8 cellular contexts compared by ENCODE assay signal in the genomic region with DNA sequence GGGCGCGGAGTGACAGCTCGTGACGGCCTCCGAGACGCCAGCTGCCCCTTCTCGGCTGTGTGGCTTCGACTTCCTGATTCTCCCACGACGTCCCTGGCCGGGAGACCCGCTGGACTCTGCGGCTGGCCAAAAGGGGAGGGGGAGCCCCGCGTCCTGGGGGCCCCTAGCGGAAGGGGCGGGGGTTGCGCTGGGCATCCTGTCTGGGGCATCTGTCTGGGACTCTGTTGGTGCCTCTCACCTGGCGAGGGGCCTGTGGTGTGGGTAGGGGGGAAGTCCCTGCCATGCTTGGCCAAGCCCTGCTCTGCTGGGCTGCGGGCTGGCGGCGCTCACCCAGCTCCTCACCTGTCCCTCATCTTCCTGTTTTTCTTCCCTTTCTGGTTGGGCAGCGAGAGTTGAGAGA.
A peak's percentile ranks its signal among the peaks of the same experiment; 100 is the strongest.
DNase-seq lines count a peak whose midpoint lies in the region; ATAC-seq, FAIRE-seq and TF ChIP-seq lines count a peak whose summit lies in the region.
"Not testable (repeated sequence)": the region's sequence is repeated elsewhere in the genome, so short reads cannot be mapped to it uniquely, and the experiment has no call there.

No MANE protein-coding gene starts in this region.

- H2AFZ ChIP-seq in osteoblast (ENCODE audit: low read length) = not testable (repeated sequence)

- peak overlapping the region; percentile 73 to 90 (median 78); a peak in 21 of 22 replicates for H3K4me2 ChIP-seq in BLaER1 treated with 17β-estradiol and CSF1 and Interleukin-3, amounts not matched to agents 10 nM and 100 nM
- peak overlapping the region; percentile 15 for H3K4me2 ChIP-seq in osteoblast (ENCODE audit: insufficient read depth, low read length)

- not testable (repeated sequence) for H3K9ac ChIP-seq in BLaER1 treated with 17β-estradiol and CSF1 and Interleukin-3, amounts not matched to agents 10 nM and 100 nM; kidney (ENCODE audit: low read length in 2 of 2)

- not testable (repeated sequence) for H4K20me1 ChIP-seq in BLaER1 treated with 17β-estradiol and CSF1 and Interleukin-3, amounts not matched to agents 10 nM and 100 nM; osteoblast (ENCODE audit: insufficient read depth, low read length)

- H3K27me3 ChIP-seq in BLaER1 treated with 17β-estradiol and CSF1 and Interleukin-3, amounts not matched to agents 10 nM and 100 nM = peaks cover 4 to 13% (median 9%) of the 10 kb centered on the region in 11 experiments; a peak in 19 of 22 replicates
- peaks cover 11% of the 10 kb centered on the region for H3K27me3 ChIP-seq in osteoblast (ENCODE audit: insufficient read depth, low read length)

- H3K9me3 Mint-ChIP-seq in IgD-negative memory B cell; activated CD4-positive, alpha-beta T cell treated with anti-CD3 and anti-CD28 coated beads for 36 hours (ENCODE audit: low read depth); effector memory CD8-positive, alpha-beta T cell; stimulated activated naive B cell treated with anti-CD40 and anti-IgM and Interleukin-4, amounts not matched to agents 10 μg/mL and 1 μg/mL and 100 μg/mL, for 72 hours: not testable (repeated sequence)

- H3K27me3 Mint-ChIP-seq in IgD-negative memory B cell = peaks cover 11% of the 10 kb centered on the region
- peaks cover 18% of the 10 kb centered on the region for H3K27me3 Mint-ChIP-seq in activated CD4-positive, alpha-beta T cell treated with anti-CD3 and anti-CD28 coated beads for 36 hours
- peaks cover 0 to 47% of the 10 kb centered on the region in 2 donors for H3K27me3 Mint-ChIP-seq in effector memory CD8-positive, alpha-beta T cell
- peaks cover 41 to 54% of the 10 kb centered on the region in 2 donors for H3K27me3 Mint-ChIP-seq in stimulated activated naive B cell treated with anti-CD40 and anti-IgM and Interleukin-4, amounts not matched to agents 10 μg/mL and 1 μg/mL and 100 μg/mL, for 72 hours

- H3K36me3 Mint-ChIP-seq in IgD-negative memory B cell; activated CD4-positive, alpha-beta T cell treated with anti-CD3 and anti-CD28 coated beads for 36 hours (ENCODE audit: low read depth); effector memory CD8-positive, alpha-beta T cell (ENCODE audit: insufficient read depth); stimulated activated naive B cell treated with anti-CD40 and anti-IgM and Interleukin-4, amounts not matched to agents 10 μg/mL and 1 μg/mL and 100 μg/mL, for 72 hours: not testable (repeated sequence)

- peak; percentile 35 for DNase-seq in activated CD4-positive, alpha-beta T cell treated with anti-CD3 and anti-CD28 coated beads for 36 hours
- DNase-seq in activated naive CD4-positive, alpha-beta T cell treated with anti-CD3 and anti-CD28 coated beads, Interleukin-2, amount 50 U/mL, for 16 hours = peak; percentile 19
- DNase-seq in effector memory CD8-positive, alpha-beta T cell = peak in 1 of 3 experiments; percentile 19
- peak; percentile 76 for DNase-seq in kidney
- DNase-seq in osteoblast (ENCODE audit: insufficient read length, low spot score, missing footprints) = not testable (repeated sequence)
- DNase-seq in stimulated activated naive B cell treated with anti-CD40 and anti-IgM and Interleukin-4, amounts not matched to agents 10 μg/mL and 1 μg/mL and 100 μg/mL, for 72 hours = peak; percentile 16

- H3K27ac Mint-ChIP-seq in IgD-negative memory B cell = peak overlapping the region in 2 of 3 donors; percentile 57 to 65
- not testable (repeated sequence) for H3K27ac Mint-ChIP-seq in activated CD4-positive, alpha-beta T cell treated with anti-CD3 and anti-CD28 coated beads for 36 hours
- H3K27ac Mint-ChIP-seq in effector memory CD8-positive, alpha-beta T cell = peak overlapping the region; percentile 49 to 90
- H3K27ac Mint-ChIP-seq in stimulated activated naive B cell treated with anti-CD40 and anti-IgM and Interleukin-4, amounts not matched to agents 10 μg/mL and 1 μg/mL and 100 μg/mL, for 72 hours = peak overlapping the region; percentile 73

- POLR2A ChIA-PET in activated CD4-positive, alpha-beta T cell treated with anti-CD3 and anti-CD28 coated beads for 36 hours (lab: Charles Lee) = not testable (repeated sequence)

- peak overlapping the region; percentile 81 to 95 (median 88) for H3K4me3 Mint-ChIP-seq in IgD-negative memory B cell
- peak overlapping the region; percentile 65 for H3K4me3 Mint-ChIP-seq in activated CD4-positive, alpha-beta T cell treated with anti-CD3 and anti-CD28 coated beads for 36 hours
- peak overlapping the region; percentile 79 to 82 for H3K4me3 Mint-ChIP-seq in effector memory CD8-positive, alpha-beta T cell
- H3K4me3 Mint-ChIP-seq in stimulated activated naive B cell treated with anti-CD40 and anti-IgM and Interleukin-4, amounts not matched to agents 10 μg/mL and 1 μg/mL and 100 μg/mL, for 72 hours = peak overlapping the region; percentile 81 to 88

- not testable (repeated sequence) for ATAC-seq in activated CD4-positive, alpha-beta T cell treated with anti-CD3 and anti-CD28 coated beads for 36 hours; effector memory CD8-positive, alpha-beta T cell (replicated peaks)
- ATAC-seq in stimulated activated naive B cell treated with anti-CD40 and anti-IgM and Interleukin-4, amounts not matched to agents 10 μg/mL and 1 μg/mL and 100 μg/mL, for 72 hours (replicated peaks) = peak in 1 of 2 donors; percentile 51

- not testable (repeated sequence) for H3K36me3 ChIP-seq in BLaER1 treated with 17β-estradiol and CSF1 and Interleukin-3, amounts not matched to agents 10 nM and 100 nM; kidney (ENCODE audit: control insufficient read depth in 1 of 2, insufficient read depth in 2 of 2, low read length in 2 of 2); osteoblast (ENCODE audit: insufficient read depth, low read length)

- not testable (repeated sequence) for H3K27ac ChIP-seq in BLaER1 treated with 17β-estradiol and CSF1 and Interleukin-3, amounts not matched to agents 10 nM and 100 nM; kidney (ENCODE audit: low read depth in 2 of 2, low read length in 2 of 2); osteoblast (ENCODE audit: low read depth, low read length)

- not testable (repeated sequence) for TF ChIP-seq CTCF in kidney (IDR thresholded peaks at IDR 0.05; ENCODE audit: borderline replicate concordance, extremely low read depth, insufficient read depth); osteoblast (IDR thresholded peaks at IDR 0.05; ENCODE audit: extremely low read depth, low read depth, low read length)

- H3K9me3 ChIP-seq in BLaER1 treated with 17β-estradiol and CSF1 and Interleukin-3, amounts not matched to agents 10 nM and 100 nM (replicated peaks in 1 of 11); kidney (ENCODE audit: control insufficient read depth in 1 of 2, low read length in 2 of 2); osteoblast (ENCODE audit: low read depth, low read length): not testable (repeated sequence)

- H3K4me1 ChIP-seq in BLaER1 treated with 17β-estradiol and CSF1 and Interleukin-3, amounts not matched to agents 10 nM and 100 nM; kidney (ENCODE audit: control insufficient read depth in 1 of 2, insufficient read depth in 1 of 2, low read depth in 1 of 2, low read length in 2 of 2); osteoblast (ENCODE audit: insufficient read depth, low read length): not testable (repeated sequence)

- H3K79me2 ChIP-seq in osteoblast (ENCODE audit: insufficient read depth, low read length) = not testable (repeated sequence)

- intact Hi-C loops in activated CD4-positive, alpha-beta T cell treated with anti-CD3 and anti-CD28 coated beads for 36 hours (cut with DNase I, micrococcal nuclease) = loop anchor here in 1 of 2 experiments (1.0 to 2.0 kb wide), 2 partner anchors 149 to 318 kb away; partner anchors contain the start of gene SLC41A3
- intact Hi-C loops in kidney (cut with DNase I) = not testable (repeated sequence)

- peak overlapping the region in 7 of 10 experiments; percentile 52 to 70 (median 58); a peak in 10 of 20 replicates for H3K4me3 ChIP-seq in BLaER1 treated with 17β-estradiol and CSF1 and Interleukin-3, amounts not matched to agents 10 nM and 100 nM
- H3K4me3 ChIP-seq in kidney (ENCODE audit: low read length in 2 of 2); osteoblast (ENCODE audit: insufficient read depth, low read length): not testable (repeated sequence)

- CTCF ChIA-PET in activated CD4-positive, alpha-beta T cell treated with anti-CD3 and anti-CD28 coated beads for 36 hours (lab: Charles Lee) = interaction anchor here (0.6 to 1.0 kb wide), 2 partner anchors 69 to 435 kb away, joined by 3 read pairs; no protein-coding TSS in a partner anchor

- not testable (repeated sequence) for FAIRE-seq in kidney (lab: Jason Lieb, UNC)

- not testable (repeated sequence) for H3K4me1 Mint-ChIP-seq in IgD-negative memory B cell; activated CD4-positive, alpha-beta T cell treated with anti-CD3 and anti-CD28 coated beads for 36 hours
- peaks cover 16 to 17% of the 10 kb centered on the region in 2 donors for H3K4me1 Mint-ChIP-seq in effector memory CD8-positive, alpha-beta T cell (ENCODE audit: low read depth in 2 of 2)
- H3K4me1 Mint-ChIP-seq in stimulated activated naive B cell treated with anti-CD40 and anti-IgM and Interleukin-4, amounts not matched to agents 10 μg/mL and 1 μg/mL and 100 μg/mL, for 72 hours = peaks cover 8 to 21% of the 10 kb centered on the region in 2 donors
